25 cellular contexts compared by ENCODE assay signal in the genomic region with DNA sequence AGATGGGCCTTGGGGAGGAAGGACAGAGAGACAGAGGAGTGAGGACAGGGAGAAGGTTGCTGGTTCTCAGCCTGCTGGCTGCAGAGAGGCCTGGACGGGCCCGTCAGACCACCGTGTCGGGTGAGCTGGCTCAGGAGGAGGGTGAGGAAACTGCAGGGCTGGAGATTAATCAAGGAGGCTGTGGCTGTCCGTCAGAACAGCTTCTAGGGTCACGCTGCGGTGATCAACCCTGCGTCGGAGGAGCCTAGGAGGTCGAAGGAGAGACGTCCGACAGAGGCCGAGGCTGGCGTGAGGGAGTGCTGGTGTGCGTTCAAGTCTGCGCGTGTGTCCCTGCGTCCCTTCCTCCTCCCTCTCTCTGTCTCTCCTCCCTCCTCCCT.
A peak's percentile ranks its signal among the peaks of the same experiment; 100 is the strongest.
DNase-seq lines count a peak whose midpoint lies in the region; ATAC-seq and TF ChIP-seq lines count a peak whose summit lies in the region.
"Had no signal": no experiment of that assay in that cellular context is flagged by ENCODE, and none has a peak within 500 bp of the region (broad histone marks: within the 10 kb centered on the region; RNA-seq: fewer than 3 reads in every experiment).

No MANE protein-coding gene starts in this region.

- ATAC-seq in left cardiac atrium (peak; percentile 41 to 58), left ventricle myocardium superior (no peak), omental fat pad (ENCODE audit: low FRiP score) (peak; percentile 64)
- ATAC-seq: A549; activated CD8-positive, alpha-beta T cell treated with anti-CD3 and anti-CD28 coated beads, Interleukin-2, amount 10 ng/mL, durations not matched to agents 7 days and 5 days; activated T-cell treated with anti-CD3 and anti-CD28 coated beads, Interleukin-2, amount 50 U/mL, for 72 hours; gastroesophageal sphincter; Panc1 had no signal

- no peaks in the 10 kb centered on the region for H3K36me3 Mint-ChIP-seq in dendritic cell treated with granulocyte-macrophage colony-stimulating factor and Interleukin-4, amounts not matched to agents 40 ng/mL and 50 ng/mL, for 4 days (ENCODE audit: low read depth)
- H3K36me3 Mint-ChIP-seq: memory B cell, naive B cell had no signal

- intact Hi-C loops in left cardiac atrium (cut with DNase I): no loop called here
- intact Hi-C loops in left ventricle myocardium superior (cut with micrococcal nuclease): no loop called here
- intact Hi-C loops in dendritic cell treated with granulocyte-macrophage colony-stimulating factor and Interleukin-4, amounts not matched to agents 40 ng/mL and 50 ng/mL, for 4 days (cut with micrococcal nuclease): loop anchor here (10.0 kb wide), 1 partner anchor 307 kb away; no protein-coding TSS in a partner anchor

- H3K27me3 Mint-ChIP-seq in dendritic cell treated with granulocyte-macrophage colony-stimulating factor and Interleukin-4, amounts not matched to agents 40 ng/mL and 50 ng/mL, for 4 days: peaks cover 7% of the 10 kb centered on the region

- H3K4me1 Mint-ChIP-seq in dendritic cell treated with granulocyte-macrophage colony-stimulating factor and Interleukin-4, amounts not matched to agents 40 ng/mL and 50 ng/mL, for 4 days (ENCODE audit: low read depth): peaks cover 42% of the 10 kb centered on the region
- H3K4me1 Mint-ChIP-seq: activated B cell treated with CpG ODN at 0.5 μM for 24 hours, memory B cell, naive B cell had no signal

- H3K9me3 Mint-ChIP-seq in dendritic cell treated with granulocyte-macrophage colony-stimulating factor and Interleukin-4, amounts not matched to agents 40 ng/mL and 50 ng/mL, for 4 days: no peaks in the 10 kb centered on the region
- H3K9me3 Mint-ChIP-seq: activated T-cell treated with anti-CD3 and anti-CD28 coated beads, Interleukin-2, amount 50 U/mL, for 72 hours; T-helper 2 cell treated with Interferon-gamma antibody and Interleukin-4, amounts not matched to agents 5 μg/mL and 100 μg/mL, for 36 hours had no signal

- peak overlapping the region; percentile 11 for H3K4me3 Mint-ChIP-seq in dendritic cell treated with granulocyte-macrophage colony-stimulating factor and Interleukin-4, amounts not matched to agents 40 ng/mL and 50 ng/mL, for 4 days
- H3K4me3 Mint-ChIP-seq: activated B cell treated with CpG ODN at 0.5 μM for 24 hours; activated CD8-positive, alpha-beta T cell treated with anti-CD3 and anti-CD28 coated beads, Interleukin-2, amount 10 ng/mL, durations not matched to agents 7 days and 5 days; activated T-cell treated with anti-CD3 and anti-CD28 coated beads, Interleukin-2, amount 50 U/mL, for 72 hours; memory B cell; naive B cell; T-helper 2 cell treated with Interferon-gamma antibody and Interleukin-4, amounts not matched to agents 5 μg/mL and 100 μg/mL, for 36 hours had no signal

- TF ChIP-seq CTCF in omental fat pad (IDR thresholded peaks at IDR 0.05) (no peak), GM10266 (IDR thresholded peaks at IDR 0.05; ENCODE audit: control insufficient read depth, insufficient read depth, low read depth, missing control alignments) (no peak)

- peak overlapping the region; percentile 59 for H3K27ac Mint-ChIP-seq in dendritic cell treated with granulocyte-macrophage colony-stimulating factor and Interleukin-4, amounts not matched to agents 40 ng/mL and 50 ng/mL, for 4 days
- H3K27ac Mint-ChIP-seq: activated B cell treated with CpG ODN at 0.5 μM for 24 hours; activated CD8-positive, alpha-beta T cell treated with anti-CD3 and anti-CD28 coated beads, Interleukin-2, amount 10 ng/mL, durations not matched to agents 7 days and 5 days; activated T-cell treated with anti-CD3 and anti-CD28 coated beads, Interleukin-2, amount 50 U/mL, for 72 hours; memory B cell; naive B cell; T-helper 2 cell treated with Interferon-gamma antibody and Interleukin-4, amounts not matched to agents 5 μg/mL and 100 μg/mL, for 36 hours had no signal

- DNase-seq in left cardiac atrium (no peak), left ventricle myocardium superior (no peak), omental fat pad (ENCODE audit: low spot score) (peak; percentile 21), dermis blood vessel endothelial cell (no peak), GM10266 (ENCODE audit: extremely low spot score) (no peak), NCI-H345 (lab: John Stamatoyannopoulos, UW) (no peak), NCI-H82 (lab: John Stamatoyannopoulos, UW) (no peak)
- DNase-seq: activated B cell treated with CpG ODN at 0.5 μM for 24 hours; activated CD8-positive, alpha-beta T cell treated with anti-CD3 and anti-CD28 coated beads, Interleukin-2, amount 10 ng/mL, durations not matched to agents 7 days and 5 days; activated naive CD4-positive, alpha-beta T cell treated with anti-CD3 and anti-CD28 coated beads, Interleukin-2, amount 50 U/mL, for 16 hours; activated T-cell treated with anti-CD3 and anti-CD28 coated beads, Interleukin-2, amount 50 U/mL, for 72 hours; C1 segment of cervical spinal cord; central memory CD4-positive, alpha-beta T cell; effector memory CD4-positive, alpha-beta T cell; islet precursor cell; MM.1S; naive B cell; NCI-H187 treated with DMSO at 0.1 percent for 48 hours; stimulated activated CD4-positive, alpha-beta T cell treated with anti-CD3 and anti-CD28 coated beads, Interleukin-4, amount 100 ng/mL, for 1 hour had no signal
